ENCODE assay signal across 1 cellular context in genomic region chr10:35126530-35127288, GRCh38.
TF ChIP-seq lines count a peak whose summit lies in the region.

TSS of gene CREM (plus strand) at chr10:35126846. CDS start at chr10:35137836, 10,990 bp downstream.

TF ChIP-seq in HepG2, 621 proteins besides CTCF, POLR2A, EP300 and RAD21 (continued from another document and continues in another):
- peak; percentile 72; the same call in 1 of the 2 replicates for TF ChIP-seq ZNF280B (CRISPR knock-in tag; IDR thresholded peaks at IDR 0.05; ENCODE audit: borderline replicate concordance)
- TF ChIP-seq EZH2 (conservative IDR thresholded peaks at IDR 0.05; ENCODE audit: low read depth, low read length), result no peak
- no peak for TF ChIP-seq NFIC (IDR thresholded peaks at IDR 0.05; ENCODE audit: low read length)
- TF ChIP-seq ZBTB25 (CRISPR knock-in tag; IDR thresholded peaks at IDR 0.05), result peak; percentile 93
- peak; percentile 13; the same call in 1 of the 2 replicates for TF ChIP-seq TOE1 (CRISPR knock-in tag; IDR thresholded peaks at IDR 0.05)
- TF ChIP-seq FOXO4 (CRISPR knock-in tag; conservative IDR thresholded peaks at IDR 0.05), result no peak
- TF ChIP-seq ZNF556 (CRISPR knock-in tag; IDR thresholded peaks at IDR 0.05; ENCODE audit: borderline replicate concordance), result peak; percentile 97; the same call in 1 of the 2 replicates
- TF ChIP-seq PPARG (CRISPR knock-in tag; conservative IDR thresholded peaks at IDR 0.05), result no peak; the same call in 1 of the 2 replicates
- no peak for TF ChIP-seq ZNF562 (CRISPR knock-in tag; IDR thresholded peaks at IDR 0.05; ENCODE audit: borderline replicate concordance)
- TF ChIP-seq ZNF333 (CRISPR knock-in tag; IDR thresholded peaks at IDR 0.05; ENCODE audit: borderline replicate concordance), result no peak; the same call in 1 of the 2 replicates
- TF ChIP-seq ZNF652 (CRISPR knock-in tag; IDR thresholded peaks at IDR 0.05; ENCODE audit: borderline replicate concordance, low read depth), result no peak
- TF ChIP-seq ZNF746 (CRISPR knock-in tag; IDR thresholded peaks at IDR 0.05), result peak; percentile 82
- TF ChIP-seq HMGA1 (CRISPR knock-in tag; conservative IDR thresholded peaks at IDR 0.05), result no peak
- TF ChIP-seq AGO1 (IDR thresholded peaks at IDR 0.05; ENCODE audit: low read depth, low read length, poor library complexity, severe bottlenecking), result no peak
- TF ChIP-seq ZNF576 (CRISPR knock-in tag; IDR thresholded peaks at IDR 0.05), result no peak
- peak; percentile 32; the same call in 1 of the 2 replicates for TF ChIP-seq ZNF331 (CRISPR knock-in tag; IDR thresholded peaks at IDR 0.05)
- TF ChIP-seq ZBTB43 (CRISPR knock-in tag; conservative IDR thresholded peaks at IDR 0.05), result no peak; the same call in 1 of the 2 replicates
- TF ChIP-seq ZNF792 (CRISPR knock-in tag; IDR thresholded peaks at IDR 0.05), result no peak
- TF ChIP-seq HINFP (CRISPR knock-in tag; IDR thresholded peaks at IDR 0.05; ENCODE audit: low read depth), result peak; percentile 58; the same call in 1 of the 2 replicates
- no peak; the same call in none of the 2 replicates for TF ChIP-seq PHF21A (CRISPR knock-in tag; IDR thresholded peaks at IDR 0.05)
- TF ChIP-seq PHB2 (IDR thresholded peaks at IDR 0.05; ENCODE audit: partially characterized antibody), result no peak
- TF ChIP-seq ATM (IDR thresholded peaks at IDR 0.05; ENCODE audit: borderline replicate concordance), result no peak
- TF ChIP-seq KAT2B (IDR thresholded peaks at IDR 0.05; ENCODE audit: borderline replicate concordance, low read depth, low read length), result no peak
- TF ChIP-seq AHDC1 (CRISPR knock-in tag; IDR thresholded peaks at IDR 0.05; ENCODE audit: borderline replicate concordance), result 0 out of 2 replicates have a peak, but pooled peaks have one; percentile 8
- TF ChIP-seq MAFF (IDR thresholded peaks at IDR 0.05; ENCODE audit: low read depth, low read length), result no peak
- TF ChIP-seq ARID3A (IDR thresholded peaks at IDR 0.05; ENCODE audit: low read depth, low read length), result no peak
- 0 out of 2 replicates have a peak, but pooled peaks have one; percentile 35 for TF ChIP-seq HMG20B (CRISPR knock-in tag; conservative IDR thresholded peaks at IDR 0.05)
- no peak for TF ChIP-seq RFX3 (CRISPR knock-in tag; IDR thresholded peaks at IDR 0.05)
- no peak; the same call in 1 of the 2 replicates for TF ChIP-seq RARA (CRISPR knock-in tag; IDR thresholded peaks at IDR 0.05)
- TF ChIP-seq ZNF10 (CRISPR knock-in tag; IDR thresholded peaks at IDR 0.05; ENCODE audit: borderline replicate concordance, low read depth), result no peak
- no peak for TF ChIP-seq FIP1L1 (IDR thresholded peaks at IDR 0.05; ENCODE audit: borderline replicate concordance, insufficient read depth, low read depth, low read length)
- no peak for TF ChIP-seq ZNF839 (CRISPR knock-in tag; IDR thresholded peaks at IDR 0.05; ENCODE audit: borderline replicate concordance)
- peak; percentile 85; the same call in 1 of the 2 replicates for TF ChIP-seq ZGPAT (CRISPR knock-in tag; IDR thresholded peaks at IDR 0.05)
- TF ChIP-seq AKAP8 (CRISPR knock-in tag; IDR thresholded peaks at IDR 0.05), result no peak
- 0 out of 2 replicates have a peak, but pooled peaks have one; percentile 53 for TF ChIP-seq KLF15 (CRISPR knock-in tag; IDR thresholded peaks at IDR 0.05; ENCODE audit: borderline replicate concordance)
- no peak for TF ChIP-seq BRD4 (CRISPR knock-in tag; IDR thresholded peaks at IDR 0.05)
